In the genomic region with DNA sequence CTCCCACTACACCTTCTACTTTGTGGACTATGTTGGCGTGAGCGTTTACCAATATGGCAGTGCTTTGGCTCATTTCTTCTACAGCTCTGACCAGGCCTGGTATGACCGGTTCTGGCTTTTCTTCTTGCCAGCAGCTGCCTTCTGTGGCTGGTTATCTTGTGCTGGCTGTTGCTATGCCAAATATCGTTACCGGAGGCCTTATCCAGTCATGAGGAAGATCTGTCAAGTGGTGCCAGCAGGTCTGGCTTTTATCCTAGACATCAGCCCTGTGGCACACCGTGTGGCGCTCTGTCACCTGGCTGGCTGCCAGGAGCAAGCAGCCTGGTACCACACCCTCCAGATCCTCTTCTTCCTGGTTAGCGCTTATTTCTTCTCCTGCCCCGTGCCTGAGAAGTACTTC, we compare ENCODE assay signal across 9 cellular contexts. TPM values are rescaled to one million over a fixed set of nuclear protein-coding genes. Genes with fewer than 3 reads are reported as not detected.
DNase-seq lines count a peak whose midpoint lies in the region; ATAC-seq and TF ChIP-seq lines count a peak whose summit lies in the region.
"Had no signal": no experiment of that assay in that cellular context is flagged by ENCODE, and none has a peak within 500 bp of the region (broad histone marks: within the 10 kb centered on the region; RNA-seq: fewer than 3 reads in every experiment).

No MANE protein-coding gene starts in this region.

- POLR2A ChIA-PET in MCF 10A (lab: Yijun Ruan, JAX), result interaction anchor here (1.2 kb wide), 1 partner anchor 10 kb away, joined by 3 read pairs; no protein-coding TSS in a partner anchor
- POLR2A ChIA-PET in activated CD4-positive, alpha-beta T cell treated with anti-CD3 and anti-CD28 coated beads for 36 hours (lab: Charles Lee), result no interaction called here

- intact Hi-C loops in MCF 10A (cut with micrococcal nuclease), result no loop called here
- intact Hi-C loops in activated CD4-positive, alpha-beta T cell treated with anti-CD3 and anti-CD28 coated beads for 36 hours (cut with DNase I, micrococcal nuclease), result no loop called here

- H3K9me3 Mint-ChIP-seq in MCF 10A (ENCODE audit: unreplicated experiment), result no peaks in the 10 kb centered on the region
- no peaks in the 10 kb centered on the region for H3K9me3 Mint-ChIP-seq in activated CD4-positive, alpha-beta T cell treated with anti-CD3 and anti-CD28 coated beads for 36 hours (ENCODE audit: low read depth)

- no peaks in the 10 kb centered on the region for H3K9me3 ChIP-seq in mucosa of rectum (ENCODE audit: control insufficient read depth in 2 of 2, low read length in 2 of 2)
- H3K9me3 ChIP-seq in effector memory CD4-positive, alpha-beta T cell (ENCODE audit: control insufficient read depth, low read length), result no peaks in the 10 kb centered on the region

- H3K4me3 ChIP-seq in mucosa of rectum (ENCODE audit: low read length in 2 of 2), result no peak overlapping the region
- no peak overlapping the region for H3K4me3 ChIP-seq in effector memory CD4-positive, alpha-beta T cell (ENCODE audit: insufficient read depth, low read depth, low read length, poor library complexity, severe bottlenecking)
- H3K4me3 ChIP-seq: smooth muscle cell had no signal

- peak overlapping the region; percentile 77 to 83 for H3K27ac ChIP-seq in mucosa of rectum (ENCODE audit: low read depth in 2 of 2, low read length in 2 of 2)
- no peak overlapping the region for H3K27ac ChIP-seq in effector memory CD4-positive, alpha-beta T cell (ENCODE audit: insufficient read depth, low read length, poor library complexity, severe bottlenecking)

- no peaks in the 10 kb centered on the region for H3K36me3 Mint-ChIP-seq in MCF 10A (ENCODE audit: insufficient read depth, unreplicated experiment)
- H3K36me3 Mint-ChIP-seq in activated CD4-positive, alpha-beta T cell treated with anti-CD3 and anti-CD28 coated beads for 36 hours (ENCODE audit: low read depth), result peaks cover 13% of the 10 kb centered on the region

- H3K27me3 Mint-ChIP-seq in MCF 10A (ENCODE audit: insufficient read depth, unreplicated experiment), result no peaks in the 10 kb centered on the region
- H3K27me3 Mint-ChIP-seq in activated CD4-positive, alpha-beta T cell treated with anti-CD3 and anti-CD28 coated beads for 36 hours, result no peaks in the 10 kb centered on the region

- H3K4me1 ChIP-seq in mucosa of rectum (ENCODE audit: control insufficient read depth in 2 of 2, insufficient read depth in 2 of 2, low read length in 2 of 2), result peaks cover 26% of the 10 kb centered on the region in 2 donors
- peaks cover 21% of the 10 kb centered on the region for H3K4me1 ChIP-seq in effector memory CD4-positive, alpha-beta T cell (ENCODE audit: control insufficient read depth, insufficient read depth, low read length, poor library complexity, severe bottlenecking)

- DNase-seq in DMS153 treated with DMSO at 0.1 percent for 48 hours (lab: John Stamatoyannopoulos, UW; ENCODE audit: unreplicated experiment) (peak; percentile 70), NCI-H2029 treated with DMSO at 0.1 percent for 48 hours (lab: John Stamatoyannopoulos, UW) (peak; percentile 78), MCF 10A (ENCODE audit: unreplicated experiment) (peak; percentile 21), cortex of kidney (lab: John Stamatoyannopoulos, UW) (no peak)
- DNase-seq in effector memory CD4-positive, alpha-beta T cell, result no peak
- DNase-seq in activated CD4-positive, alpha-beta T cell treated with anti-CD3 and anti-CD28 coated beads for 36 hours, result no peak

- H3K4me1 Mint-ChIP-seq in MCF 10A (ENCODE audit: insufficient read depth, unreplicated experiment), result peaks cover 10% of the 10 kb centered on the region
- H3K4me1 Mint-ChIP-seq in activated CD4-positive, alpha-beta T cell treated with anti-CD3 and anti-CD28 coated beads for 36 hours, result peaks cover 33% of the 10 kb centered on the region

- no peak for ATAC-seq in GM18498 (IDR thresholded peaks at IDR 0.05; ENCODE audit: unreplicated experiment)
- ATAC-seq in activated CD4-positive, alpha-beta T cell treated with anti-CD3 and anti-CD28 coated beads for 36 hours, result no peak

- BruUV-seq in MCF 10A (replicated peaks; lab: Mats Ljungman, UMichigan), result no TSS peak

- no peak overlapping the region for H3K27ac Mint-ChIP-seq in MCF 10A (ENCODE audit: low read depth, unreplicated experiment)
- H3K27ac Mint-ChIP-seq in activated CD4-positive, alpha-beta T cell treated with anti-CD3 and anti-CD28 coated beads for 36 hours, result no peak overlapping the region

- no peak overlapping the region for H3K4me3 Mint-ChIP-seq in MCF 10A (ENCODE audit: unreplicated experiment)
- no peak overlapping the region for H3K4me3 Mint-ChIP-seq in activated CD4-positive, alpha-beta T cell treated with anti-CD3 and anti-CD28 coated beads for 36 hours

- H3K9ac ChIP-seq in mucosa of rectum (ENCODE audit: low read depth in 1 of 2, low read length in 2 of 2), result peak overlapping the region in 1 of 2 donors; percentile 5

- no peaks in the 10 kb centered on the region for H3K27me3 ChIP-seq in mucosa of rectum (ENCODE audit: control insufficient read depth in 2 of 2, insufficient read depth in 2 of 2, low read length in 2 of 2)
- no peaks in the 10 kb centered on the region for H3K27me3 ChIP-seq in effector memory CD4-positive, alpha-beta T cell (replicated peaks; ENCODE audit: control insufficient read depth, insufficient read depth, low read length, poor library complexity, severe bottlenecking)

- CTCF ChIA-PET in MCF 10A (lab: Yijun Ruan, JAX), result interaction anchor here (0.6 to 8.8 kb wide), 8 partner anchors 12 to 258 kb away, joined by 3 to 137 read pairs (median 6); a partner anchor contains a TSS
- CTCF ChIA-PET in activated CD4-positive, alpha-beta T cell treated with anti-CD3 and anti-CD28 coated beads for 36 hours (lab: Charles Lee), result interaction anchor here (0.9 to 7.0 kb wide), 7 partner anchors 12 to 259 kb away, joined by 3 to 153 read pairs (median 6); a partner anchor contains a TSS

- peaks cover 25 to 28% of the 10 kb centered on the region in 2 donors for H3K36me3 ChIP-seq in mucosa of rectum (ENCODE audit: control insufficient read depth in 2 of 2, insufficient read depth in 2 of 2, low read length in 2 of 2)
- H3K36me3 ChIP-seq in effector memory CD4-positive, alpha-beta T cell (ENCODE audit: control insufficient read depth, insufficient read depth, low read length), result peaks cover 21% of the 10 kb centered on the region

- no peak for TF ChIP-seq CTCF in MCF 10A (IDR thresholded peaks at IDR 0.05; ENCODE audit: unreplicated experiment)

RNA-seq across cellular contexts. Expression of a gene that starts 16.5 kb away (rescaled TPM):
- total RNA-seq in MCF 10A (2022), result 26.3 and 26.9 TPM in 2 replicates
- 1 to 10 TPM; 2.2 to 3.6 TPM for total RNA-seq in activated CD4-positive, alpha-beta T cell treated with anti-CD3 and anti-CD28 coated beads for 36 hours

RNA-seq across cellular contexts. Expression of a gene that starts 41.7 kb away (rescaled TPM):
- 1.8 and 1.9 TPM in 2 replicates for total RNA-seq in MCF 10A (2022)
- total RNA-seq in activated CD4-positive, alpha-beta T cell treated with anti-CD3 and anti-CD28 coated beads for 36 hours, result 1 to 10 TPM; 9.0 to 9.1 TPM

Comparison
In these comparisons a context has a peak if more than half of its experiments do, and no peak if none do; other contexts are left out.
1. DNase-seq: peak in DMS153 treated with DMSO at 0.1 percent for 48 hours (single experiment), NCI-H2029 treated with DMSO at 0.1 percent for 48 hours (single experiment) and MCF 10A (single experiment); none in effector memory CD4-positive, alpha-beta T cell (0 of 3), activated CD4-positive, alpha-beta T cell treated with anti-CD3 and anti-CD28 coated beads for 36 hours (single experiment) and cortex of kidney (single experiment).